8 cellular contexts compared by ENCODE assay signal in the genomic region with DNA sequence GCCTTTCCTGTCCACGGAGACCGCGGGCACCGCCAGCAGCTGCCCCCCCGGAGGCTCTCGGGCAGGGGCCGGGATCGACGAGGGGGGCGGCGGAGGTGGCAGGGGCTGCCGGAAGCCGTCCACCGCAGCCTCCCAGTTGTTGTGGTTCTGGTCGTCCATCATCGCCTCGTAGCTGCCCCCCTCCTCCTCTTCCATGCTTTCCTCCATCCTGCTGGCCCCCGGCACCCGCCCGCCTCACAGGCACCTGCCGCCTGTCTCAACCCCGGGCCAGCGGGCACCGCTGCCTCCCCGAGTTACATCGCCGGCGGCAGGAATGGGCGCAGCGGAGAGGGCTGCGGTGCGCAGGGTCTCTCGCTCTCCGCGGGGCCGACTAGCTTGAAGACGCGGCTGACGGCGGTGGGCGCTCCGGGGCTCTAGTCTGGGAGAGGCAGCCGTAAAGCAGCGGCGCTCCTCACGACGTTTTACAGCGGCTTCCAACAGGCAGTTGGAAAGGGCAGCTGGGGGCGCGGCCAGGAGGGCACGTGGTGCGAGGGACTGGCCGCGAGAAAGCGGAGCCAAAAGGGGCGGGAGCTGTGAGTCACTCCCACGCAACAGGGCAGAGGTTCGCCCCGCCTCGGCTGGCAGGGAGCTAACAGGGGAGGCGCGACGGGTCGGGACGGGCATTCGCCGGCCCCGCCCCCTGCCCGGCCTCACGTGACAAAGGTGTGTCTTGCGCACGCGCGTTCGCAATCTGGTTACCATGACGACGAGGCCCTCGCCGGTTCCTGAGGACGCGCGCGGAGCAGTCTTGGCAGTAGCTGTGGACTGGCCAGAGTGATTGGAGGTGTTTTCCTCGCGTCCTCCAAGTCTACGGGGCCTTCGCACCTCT. TPM values are rescaled to one million over a fixed set of nuclear protein-coding genes. Genes with fewer than 3 reads are reported as not detected.
DNase-seq lines count a peak whose midpoint lies in the region; ATAC-seq and TF ChIP-seq lines count a peak whose summit lies in the region.

A gene (minus strand): TSS at position 415 of the 868 bp plus-strand sequence. CDS start 208 bp downstream, at position 207.

- peak; percentile 95 for ATAC-seq in effector memory CD8-positive, alpha-beta T cell (replicated peaks)

- peaks cover 23 to 41% of the 10 kb centered on the region in 2 donors for H3K4me1 Mint-ChIP-seq in effector memory CD8-positive, alpha-beta T cell (ENCODE audit: low read depth in 2 of 2)

- no peak for TF ChIP-seq CTCF in GM20000 (IDR thresholded peaks at IDR 0.05; ENCODE audit: extremely low read depth, missing control alignments)

- POLR2A ChIA-PET in activated CD8-positive, alpha-beta memory T cell treated with anti-CD3 and anti-CD28 coated beads for 36 hours (lab: Charles Lee) = interaction anchor here (0.9 kb wide), 1 partner anchor 22 kb away, joined by 3 read pairs; no protein-coding TSS in a partner anchor

- H3K9me3 Mint-ChIP-seq in effector memory CD8-positive, alpha-beta T cell = no peaks in the 10 kb centered on the region

- DNase-seq in CMK (ENCODE audit: low read depth) (peak; percentile 98), GM20000 (ENCODE audit: low spot score) (peak; percentile 99), HT-29 (ENCODE audit: low spot score) (peak; percentile 99), NOMO-1 (lab: John Stamatoyannopoulos, UW; ENCODE audit: unreplicated experiment in 2 of 2) (peak; percentile 99), medulla oblongata (ENCODE audit: extremely low spot score) (peak; percentile 100)
- peak; percentile 99 for DNase-seq in effector memory CD8-positive, alpha-beta T cell
- DNase-seq in stimulated activated CD8-positive, alpha-beta memory T cell treated with anti-CD3 and anti-CD28 coated beads, Interleukin-12 subunit alpha, Interleukin-12 subunit beta, amount 100 ng/mL, for 1 hour (ENCODE audit: low read depth) = peak; percentile 99

- no peaks in the 10 kb centered on the region for H3K27me3 Mint-ChIP-seq in effector memory CD8-positive, alpha-beta T cell

- CTCF ChIA-PET in activated CD8-positive, alpha-beta memory T cell treated with anti-CD3 and anti-CD28 coated beads for 36 hours (lab: Charles Lee) = interaction anchor here (0.9 to 1.2 kb wide), 3 partner anchors 20 to 28 kb away, joined by 3 read pairs; no protein-coding TSS in a partner anchor

- H3K4me3 Mint-ChIP-seq in effector memory CD8-positive, alpha-beta T cell = peak within 1 kb of the TSS; percentile 90 to 92

- peak within 1 kb of the TSS; percentile 91 to 94 for H3K27ac Mint-ChIP-seq in effector memory CD8-positive, alpha-beta T cell

- H3K36me3 Mint-ChIP-seq in effector memory CD8-positive, alpha-beta T cell (ENCODE audit: insufficient read depth) = peaks cover 25% of the 10 kb centered on the region

RNA-seq across cellular contexts. Expression of the gene that starts here (rescaled TPM):
- total RNA-seq in HT-29 (2014; rRNA removed; shearing (Covaris generic)) = 34.2 and 36.5 TPM in 2 replicates
- 10 to 100 TPM; 29.8 to 30.1 TPM for total RNA-seq in activated CD8-positive, alpha-beta memory T cell treated with anti-CD3 and anti-CD28 coated beads for 36 hours

Comparison
In these comparisons a context has a peak if more than half of its experiments do, and no peak if none do; other contexts are left out.
1. Peak in every context shown above with its lines: DNase-seq and ATAC-seq.